ENCODE assay signal across 18 cellular contexts in genomic region chr3:105847452-105847851, GRCh38. TPM values are rescaled to one million over a fixed set of nuclear protein-coding genes. Genes with fewer than 3 reads are reported as not detected.
A peak's percentile ranks its signal among the peaks of the same experiment; 100 is the strongest.
DNase-seq lines count a peak whose midpoint lies in the region; ATAC-seq and TF ChIP-seq lines count a peak whose summit lies in the region.
"Had no signal": no experiment of that assay in that cellular context is flagged by ENCODE, and none has a peak within 500 bp of the region (broad histone marks: within the 10 kb centered on the region; RNA-seq: fewer than 3 reads in every experiment).

No MANE protein-coding gene starts in this region.

- peak overlapping the region; percentile 96 for H3K27ac Mint-ChIP-seq in activated CD4-positive, alpha-beta T cell treated with anti-CD3 and anti-CD28 coated beads, Interleukin-2, amount 10 ng/mL, durations not matched to agents 24 days and 14 days
- no peak overlapping the region for H3K27ac Mint-ChIP-seq in activated CD4-positive, alpha-beta T cell treated with anti-CD3 and anti-CD28 coated beads, Interleukin-2, amount 10 ng/mL, durations not matched to agents 7 days and 5 days
- peak overlapping the region; percentile 52 for H3K27ac Mint-ChIP-seq in activated CD4-positive, alpha-beta memory T cell treated with anti-CD3 and anti-CD28 coated beads for 36 hours
- H3K27ac Mint-ChIP-seq in glutamatergic neuron (ENCODE audit: unreplicated experiment) = peak overlapping the region; percentile 9
- peak overlapping the region; percentile 89 for H3K27ac Mint-ChIP-seq in stimulated activated effector memory CD8-positive, alpha-beta T cell treated with anti-CD3 and anti-CD28 coated beads, Interleukin-12 subunit alpha, Interleukin-12 subunit beta, amount 100 ng/mL, for 72 hours
- H3K27ac Mint-ChIP-seq: CD14-positive monocyte had no signal

- H3K4me1 Mint-ChIP-seq in activated CD4-positive, alpha-beta T cell treated with anti-CD3 and anti-CD28 coated beads, Interleukin-2, amount 10 ng/mL, durations not matched to agents 24 days and 14 days = peaks cover 53% of the 10 kb centered on the region
- H3K4me1 Mint-ChIP-seq in activated CD4-positive, alpha-beta T cell treated with anti-CD3 and anti-CD28 coated beads, Interleukin-2, amount 10 ng/mL, durations not matched to agents 7 days and 5 days = peaks cover 50% of the 10 kb centered on the region
- peaks cover 60% of the 10 kb centered on the region for H3K4me1 Mint-ChIP-seq in activated CD4-positive, alpha-beta memory T cell treated with anti-CD3 and anti-CD28 coated beads for 36 hours (ENCODE audit: low read depth)
- H3K4me1 Mint-ChIP-seq in glutamatergic neuron (ENCODE audit: low read depth, unreplicated experiment) = peaks cover 29% of the 10 kb centered on the region
- peaks cover 51% of the 10 kb centered on the region for H3K4me1 Mint-ChIP-seq in stimulated activated effector memory CD8-positive, alpha-beta T cell treated with anti-CD3 and anti-CD28 coated beads, Interleukin-12 subunit alpha, Interleukin-12 subunit beta, amount 100 ng/mL, for 72 hours
- H3K4me1 Mint-ChIP-seq: CD14-positive monocyte had no signal

- peak; percentile 55 for ATAC-seq in stimulated activated effector memory CD8-positive, alpha-beta T cell treated with anti-CD3 and anti-CD28 coated beads, Interleukin-12 subunit alpha, Interleukin-12 subunit beta, amount 100 ng/mL, for 72 hours
- no peak for ATAC-seq in GM21526 (IDR thresholded peaks at IDR 0.05; ENCODE audit: low FRiP score, unreplicated experiment)
- ATAC-seq: A549 had no signal

- POLR2A ChIA-PET in activated CD4-positive, alpha-beta T cell treated with anti-CD3 and anti-CD28 coated beads, Interleukin-2, amount 10 ng/mL, durations not matched to agents 7 days and 5 days (lab: Charles Lee) = no interaction called here
- POLR2A ChIA-PET in activated CD4-positive, alpha-beta memory T cell treated with anti-CD3 and anti-CD28 coated beads for 36 hours (lab: Charles Lee) = interaction anchor here (0.8 to 1.8 kb wide), 4 partner anchors 10 to 22 kb away, joined by 3 to 9 read pairs (median 4); partner anchors contain the start of gene CBLB

- peaks cover 6% of the 10 kb centered on the region for H3K9me3 Mint-ChIP-seq in activated CD4-positive, alpha-beta T cell treated with anti-CD3 and anti-CD28 coated beads, Interleukin-2, amount 10 ng/mL, durations not matched to agents 24 days and 14 days
- peaks cover 4% of the 10 kb centered on the region for H3K9me3 Mint-ChIP-seq in activated CD4-positive, alpha-beta T cell treated with anti-CD3 and anti-CD28 coated beads, Interleukin-2, amount 10 ng/mL, durations not matched to agents 7 days and 5 days
- H3K9me3 Mint-ChIP-seq in activated CD4-positive, alpha-beta memory T cell treated with anti-CD3 and anti-CD28 coated beads for 36 hours = no peaks in the 10 kb centered on the region
- peaks cover 2% of the 10 kb centered on the region for H3K9me3 Mint-ChIP-seq in glutamatergic neuron (ENCODE audit: unreplicated experiment)
- H3K9me3 Mint-ChIP-seq in stimulated activated effector memory CD8-positive, alpha-beta T cell treated with anti-CD3 and anti-CD28 coated beads, Interleukin-12 subunit alpha, Interleukin-12 subunit beta, amount 100 ng/mL, for 72 hours = no peaks in the 10 kb centered on the region

- peaks cover 62% of the 10 kb centered on the region for H3K36me3 Mint-ChIP-seq in activated CD4-positive, alpha-beta T cell treated with anti-CD3 and anti-CD28 coated beads, Interleukin-2, amount 10 ng/mL, durations not matched to agents 24 days and 14 days (ENCODE audit: low read depth)
- peaks cover 57% of the 10 kb centered on the region for H3K36me3 Mint-ChIP-seq in activated CD4-positive, alpha-beta T cell treated with anti-CD3 and anti-CD28 coated beads, Interleukin-2, amount 10 ng/mL, durations not matched to agents 7 days and 5 days (ENCODE audit: low read depth)
- H3K36me3 Mint-ChIP-seq in activated CD4-positive, alpha-beta memory T cell treated with anti-CD3 and anti-CD28 coated beads for 36 hours = peaks cover 42% of the 10 kb centered on the region
- peaks cover 4% of the 10 kb centered on the region for H3K36me3 Mint-ChIP-seq in glutamatergic neuron (ENCODE audit: unreplicated experiment)
- H3K36me3 Mint-ChIP-seq in stimulated activated effector memory CD8-positive, alpha-beta T cell treated with anti-CD3 and anti-CD28 coated beads, Interleukin-12 subunit alpha, Interleukin-12 subunit beta, amount 100 ng/mL, for 72 hours = peaks cover 96% of the 10 kb centered on the region

- intact Hi-C loops in activated CD4-positive, alpha-beta T cell treated with anti-CD3 and anti-CD28 coated beads, Interleukin-2, amount 10 ng/mL, durations not matched to agents 24 days and 14 days (cut with micrococcal nuclease) = loop anchor here (1.0 to 2.0 kb wide), 2 partner anchors 19 to 21 kb away; no protein-coding TSS in a partner anchor
- intact Hi-C loops in activated CD4-positive, alpha-beta memory T cell treated with anti-CD3 and anti-CD28 coated beads for 36 hours (cut with micrococcal nuclease) = no loop called here

- no peak for TF ChIP-seq CTCF in glutamatergic neuron (IDR thresholded peaks at IDR 0.05; ENCODE audit: partially characterized antibody, unreplicated experiment)

- DNase-seq in activated CD4-positive, alpha-beta T cell treated with anti-CD3 and anti-CD28 coated beads, Interleukin-2, amount 10 ng/mL, durations not matched to agents 24 days and 14 days = no peak
- DNase-seq in activated CD4-positive, alpha-beta T cell treated with anti-CD3 and anti-CD28 coated beads, Interleukin-2, amount 10 ng/mL, durations not matched to agents 7 days and 5 days = no peak
- no peak for DNase-seq in activated CD4-positive, alpha-beta memory T cell treated with anti-CD3 and anti-CD28 coated beads for 36 hours
- DNase-seq in glutamatergic neuron = no peak
- DNase-seq in stimulated activated effector memory CD8-positive, alpha-beta T cell treated with anti-CD3 and anti-CD28 coated beads, Interleukin-12 subunit alpha, Interleukin-12 subunit beta, amount 100 ng/mL, for 72 hours (ENCODE audit: low spot score in 2 of 2) = no peak
- DNase-seq in GF-D8 (lab: John Stamatoyannopoulos, UW) = no peak
- no peak for DNase-seq in mesenteric fat pad (ENCODE audit: low spot score)
- DNase-seq: DND-41, erythroblast, mesendoderm, NCI-H146, NCI-H510A, nucleus accumbens, sigmoid colon, upper lobe of left lung had no signal

- CTCF ChIA-PET in activated CD4-positive, alpha-beta T cell treated with anti-CD3 and anti-CD28 coated beads, Interleukin-2, amount 10 ng/mL, durations not matched to agents 7 days and 5 days (lab: Charles Lee) = interaction anchor here (0.6 to 1.1 kb wide), 3 partner anchors 11 to 139 kb away, joined by 3 read pairs; no protein-coding TSS in a partner anchor
- CTCF ChIA-PET in activated CD4-positive, alpha-beta memory T cell treated with anti-CD3 and anti-CD28 coated beads for 36 hours (lab: Charles Lee) = interaction anchor here (1.0 to 1.5 kb wide), 3 partner anchors 13 to 39 kb away, joined by 3 to 5 read pairs (median 3); no protein-coding TSS in a partner anchor

- H3K4me3 Mint-ChIP-seq in activated CD4-positive, alpha-beta T cell treated with anti-CD3 and anti-CD28 coated beads, Interleukin-2, amount 10 ng/mL, durations not matched to agents 24 days and 14 days = peak overlapping the region; percentile 76
- no peak overlapping the region for H3K4me3 Mint-ChIP-seq in activated CD4-positive, alpha-beta T cell treated with anti-CD3 and anti-CD28 coated beads, Interleukin-2, amount 10 ng/mL, durations not matched to agents 7 days and 5 days
- peak overlapping the region; percentile 28 for H3K4me3 Mint-ChIP-seq in activated CD4-positive, alpha-beta memory T cell treated with anti-CD3 and anti-CD28 coated beads for 36 hours
- H3K4me3 Mint-ChIP-seq in glutamatergic neuron (ENCODE audit: unreplicated experiment) = no peak overlapping the region
- peak overlapping the region; percentile 42 for H3K4me3 Mint-ChIP-seq in stimulated activated effector memory CD8-positive, alpha-beta T cell treated with anti-CD3 and anti-CD28 coated beads, Interleukin-12 subunit alpha, Interleukin-12 subunit beta, amount 100 ng/mL, for 72 hours
- H3K4me3 Mint-ChIP-seq: CD14-positive monocyte had no signal

- no peaks in the 10 kb centered on the region for H3K27me3 Mint-ChIP-seq in activated CD4-positive, alpha-beta T cell treated with anti-CD3 and anti-CD28 coated beads, Interleukin-2, amount 10 ng/mL, durations not matched to agents 24 days and 14 days
- no peaks in the 10 kb centered on the region for H3K27me3 Mint-ChIP-seq in activated CD4-positive, alpha-beta T cell treated with anti-CD3 and anti-CD28 coated beads, Interleukin-2, amount 10 ng/mL, durations not matched to agents 7 days and 5 days
- no peaks in the 10 kb centered on the region for H3K27me3 Mint-ChIP-seq in activated CD4-positive, alpha-beta memory T cell treated with anti-CD3 and anti-CD28 coated beads for 36 hours
- no peaks in the 10 kb centered on the region for H3K27me3 Mint-ChIP-seq in glutamatergic neuron (ENCODE audit: unreplicated experiment)

RNA-seq across cellular contexts. Expression of gene CBLB, which starts 21.4 kb away (rescaled TPM):
- 177 and 183 TPM in 2 replicates for total RNA-seq in activated CD4-positive, alpha-beta T cell treated with anti-CD3 and anti-CD28 coated beads, Interleukin-2, amount 10 ng/mL, durations not matched to agents 24 days and 14 days
- 100 to 1,000 TPM; 115 to 148 TPM for total RNA-seq in activated CD4-positive, alpha-beta T cell treated with anti-CD3 and anti-CD28 coated beads, Interleukin-2, amount 10 ng/mL, durations not matched to agents 7 days and 5 days
- 10 to 100 TPM; 86.1 to 88.2 TPM for total RNA-seq in activated CD4-positive, alpha-beta memory T cell treated with anti-CD3 and anti-CD28 coated beads for 36 hours
- total RNA-seq in glutamatergic neuron (ENCODE audit: unreplicated experiment) = 269 TPM
- 97.9 TPM for total RNA-seq in mesenteric fat pad

Comparison
In these comparisons a context has a peak if more than half of its experiments do, and no peak if none do; other contexts are left out.
1. H3K4me3 Mint-ChIP-seq: peak in activated CD4-positive, alpha-beta T cell treated with anti-CD3 and anti-CD28 coated beads, Interleukin-2, amount 10 ng/mL, durations not matched to agents 24 days and 14 days (single experiment), activated CD4-positive, alpha-beta memory T cell treated with anti-CD3 and anti-CD28 coated beads for 36 hours (single experiment) and stimulated activated effector memory CD8-positive, alpha-beta T cell treated with anti-CD3 and anti-CD28 coated beads, Interleukin-12 subunit alpha, Interleukin-12 subunit beta, amount 100 ng/mL, for 72 hours (single experiment); none in activated CD4-positive, alpha-beta T cell treated with anti-CD3 and anti-CD28 coated beads, Interleukin-2, amount 10 ng/mL, durations not matched to agents 7 days and 5 days (single experiment) and glutamatergic neuron (single experiment).